In the genomic region with DNA sequence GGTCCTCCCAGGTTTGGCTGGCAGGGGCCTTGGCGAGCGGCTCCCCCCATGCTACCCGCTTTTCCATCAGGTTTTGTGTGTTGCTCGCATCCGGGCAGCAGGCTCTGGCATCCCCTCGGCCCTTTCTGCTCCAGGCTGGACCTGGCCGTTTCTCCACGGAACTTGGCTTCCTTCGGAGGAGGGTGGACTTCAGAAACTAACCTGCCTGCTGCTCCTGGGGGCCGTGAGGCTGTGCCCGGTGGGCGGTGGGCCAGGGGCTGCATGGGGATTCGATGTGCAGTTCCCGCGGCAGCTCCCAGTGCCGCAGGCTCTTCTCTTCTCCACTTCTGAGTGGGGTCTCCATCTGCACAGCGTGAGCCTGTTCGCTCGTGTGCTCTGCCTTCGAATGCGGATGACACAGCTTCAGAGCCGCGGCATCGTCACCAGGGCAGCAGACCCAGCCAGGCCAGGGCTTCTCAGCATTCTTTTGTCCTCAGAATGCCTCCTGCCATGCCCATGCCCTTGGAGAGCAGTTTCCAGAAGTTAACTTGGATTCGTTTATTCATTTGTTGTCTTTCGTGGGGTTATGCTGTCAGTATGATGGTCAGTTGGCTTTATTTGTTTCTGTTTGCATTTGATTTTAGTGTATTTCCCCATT, we compare ENCODE assay signal across 19 cellular contexts.
"Had no signal": no experiment of that assay in that cellular context is flagged by ENCODE, and none has a peak within 500 bp of the region (broad histone marks: within the 10 kb centered on the region; RNA-seq: fewer than 3 reads in every experiment).

No MANE protein-coding gene starts in this region.

- ATAC-seq: activated CD8-positive, alpha-beta T cell treated with anti-CD3 and anti-CD28 coated beads, Interleukin-2, amount 10 ng/mL, durations not matched to agents 7 days and 5 days; activated naive CD4-positive, alpha-beta T cell treated with anti-CD3 and anti-CD28 coated beads, Interleukin-2, amount 50 U/mL, for 72 hours; lower lobe of right lung; naive thymus-derived CD4-positive, alpha-beta T cell had no signal

- H3K27me3 Mint-ChIP-seq: activated CD4-positive, alpha-beta T cell treated with anti-CD3 and anti-CD28 coated beads, Interleukin-2, amount 10 ng/mL, durations not matched to agents 7 days and 5 days; central memory CD8-positive, alpha-beta T cell; naive thymus-derived CD4-positive, alpha-beta T cell; stimulated activated naive CD8-positive, alpha-beta T cell treated with anti-CD3 and anti-CD28 coated beads, Interleukin-15, Interleukin-2, amounts not matched to agents 100 ng/mL and 50 ng/mL, for 24 hours had no signal

- H3K27ac Mint-ChIP-seq: activated CD4-positive, alpha-beta T cell treated with anti-CD3 and anti-CD28 coated beads, Interleukin-2, amount 10 ng/mL, durations not matched to agents 7 days and 5 days; activated CD8-positive, alpha-beta T cell treated with anti-CD3 and anti-CD28 coated beads, Interleukin-2, amount 10 ng/mL, durations not matched to agents 7 days and 5 days; naive thymus-derived CD4-positive, alpha-beta T cell; stimulated activated naive CD8-positive, alpha-beta T cell treated with anti-CD3 and anti-CD28 coated beads, Interleukin-15, Interleukin-2, amounts not matched to agents 100 ng/mL and 50 ng/mL, for 24 hours had no signal

- H3K27ac ChIP-seq: ascending aorta, colonic mucosa, epithelial cell of prostate, lower lobe of right lung, right atrium auricular region, suprapubic skin, transverse colon, uterus, WERI-Rb-1 had no signal

- H3K27me3 ChIP-seq: ascending aorta, colonic mucosa, right atrium auricular region, transverse colon, uterus had no signal

- H3K4me3 ChIP-seq: ascending aorta, colonic mucosa, lower lobe of right lung, prostate gland, right atrium auricular region, suprapubic skin, transverse colon, uterus had no signal

- H3K4me1 ChIP-seq: ascending aorta, colonic mucosa, right atrium auricular region, suprapubic skin, uterus had no signal

- DNase-seq: activated CD4-positive, alpha-beta T cell treated with anti-CD3 and anti-CD28 coated beads, Interleukin-2, amount 10 ng/mL, durations not matched to agents 7 days and 5 days; activated CD4-positive, CD25-positive, alpha-beta regulatory T cell treated with anti-CD3 and anti-CD28 coated beads, Interleukin-2, amount 50 U/mL, for 72 hours; activated CD8-positive, alpha-beta T cell treated with anti-CD3 and anti-CD28 coated beads, Interleukin-2, amount 10 ng/mL, durations not matched to agents 7 days and 5 days; activated T-cell treated with anti-CD3 and anti-CD28 coated beads, Interleukin-2, amount 50 U/mL, for 1 hour; colonic mucosa; lower lobe of right lung; naive thymus-derived CD4-positive, alpha-beta T cell; stimulated activated CD4-positive, alpha-beta T cell treated with anti-CD3 and anti-CD28 coated beads, Interleukin-4, amount 100 ng/mL, for 4 hours; transverse colon; uterus; WERI-Rb-1 had no signal

- H3K36me3 ChIP-seq: ascending aorta, colonic mucosa, lower lobe of right lung, prostate gland, right atrium auricular region, transverse colon, uterus, WERI-Rb-1 had no signal

- H3K4me1 Mint-ChIP-seq: central memory CD8-positive, alpha-beta T cell had no signal

- H3K9me3 Mint-ChIP-seq: activated CD4-positive, alpha-beta T cell treated with anti-CD3 and anti-CD28 coated beads, Interleukin-2, amount 10 ng/mL, durations not matched to agents 7 days and 5 days; activated naive CD4-positive, alpha-beta T cell treated with anti-CD3 and anti-CD28 coated beads, Interleukin-2, amount 50 U/mL, for 72 hours; central memory CD8-positive, alpha-beta T cell; naive thymus-derived CD4-positive, alpha-beta T cell; stimulated activated naive CD8-positive, alpha-beta T cell treated with anti-CD3 and anti-CD28 coated beads, Interleukin-15, Interleukin-2, amounts not matched to agents 100 ng/mL and 50 ng/mL, for 24 hours had no signal

- H3K9me3 ChIP-seq: ascending aorta, colonic mucosa, lower lobe of right lung, prostate gland, right atrium auricular region, suprapubic skin, transverse colon, uterus had no signal

- H3K36me3 Mint-ChIP-seq: activated naive CD4-positive, alpha-beta T cell treated with anti-CD3 and anti-CD28 coated beads, Interleukin-2, amount 50 U/mL, for 72 hours had no signal

- H3K4me3 Mint-ChIP-seq: activated CD4-positive, alpha-beta T cell treated with anti-CD3 and anti-CD28 coated beads, Interleukin-2, amount 10 ng/mL, durations not matched to agents 7 days and 5 days; activated CD8-positive, alpha-beta T cell treated with anti-CD3 and anti-CD28 coated beads, Interleukin-2, amount 10 ng/mL, durations not matched to agents 7 days and 5 days; central memory CD8-positive, alpha-beta T cell; naive thymus-derived CD4-positive, alpha-beta T cell; stimulated activated naive CD8-positive, alpha-beta T cell treated with anti-CD3 and anti-CD28 coated beads, Interleukin-15, Interleukin-2, amounts not matched to agents 100 ng/mL and 50 ng/mL, for 24 hours had no signal
